In the genomic region with DNA sequence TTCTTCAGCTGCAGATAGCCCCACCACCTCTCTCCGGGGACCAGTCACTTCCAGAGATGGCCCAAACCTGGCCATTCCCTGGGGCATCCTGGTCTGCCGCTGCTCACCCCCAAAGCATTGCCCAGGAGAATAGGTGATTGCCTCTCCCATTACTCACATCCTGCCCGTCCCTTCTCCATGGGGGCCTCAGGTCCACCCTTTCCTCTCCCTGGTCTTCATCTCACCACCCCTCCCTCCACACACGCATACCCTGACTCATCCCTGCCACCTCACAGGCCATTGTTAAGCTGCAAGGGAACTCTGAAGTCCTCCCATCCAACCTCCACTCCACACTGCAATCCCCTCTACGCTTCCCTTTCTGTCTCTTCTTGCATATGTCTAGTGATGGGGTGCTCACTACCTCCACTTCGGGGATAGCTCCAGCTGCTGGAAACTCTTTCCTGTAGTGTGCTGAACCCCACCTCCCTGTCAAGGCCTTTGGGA, we compare ENCODE assay signal across 1 cellular context.
TF ChIP-seq lines count a peak whose summit lies in the region.

A gene with protein sequence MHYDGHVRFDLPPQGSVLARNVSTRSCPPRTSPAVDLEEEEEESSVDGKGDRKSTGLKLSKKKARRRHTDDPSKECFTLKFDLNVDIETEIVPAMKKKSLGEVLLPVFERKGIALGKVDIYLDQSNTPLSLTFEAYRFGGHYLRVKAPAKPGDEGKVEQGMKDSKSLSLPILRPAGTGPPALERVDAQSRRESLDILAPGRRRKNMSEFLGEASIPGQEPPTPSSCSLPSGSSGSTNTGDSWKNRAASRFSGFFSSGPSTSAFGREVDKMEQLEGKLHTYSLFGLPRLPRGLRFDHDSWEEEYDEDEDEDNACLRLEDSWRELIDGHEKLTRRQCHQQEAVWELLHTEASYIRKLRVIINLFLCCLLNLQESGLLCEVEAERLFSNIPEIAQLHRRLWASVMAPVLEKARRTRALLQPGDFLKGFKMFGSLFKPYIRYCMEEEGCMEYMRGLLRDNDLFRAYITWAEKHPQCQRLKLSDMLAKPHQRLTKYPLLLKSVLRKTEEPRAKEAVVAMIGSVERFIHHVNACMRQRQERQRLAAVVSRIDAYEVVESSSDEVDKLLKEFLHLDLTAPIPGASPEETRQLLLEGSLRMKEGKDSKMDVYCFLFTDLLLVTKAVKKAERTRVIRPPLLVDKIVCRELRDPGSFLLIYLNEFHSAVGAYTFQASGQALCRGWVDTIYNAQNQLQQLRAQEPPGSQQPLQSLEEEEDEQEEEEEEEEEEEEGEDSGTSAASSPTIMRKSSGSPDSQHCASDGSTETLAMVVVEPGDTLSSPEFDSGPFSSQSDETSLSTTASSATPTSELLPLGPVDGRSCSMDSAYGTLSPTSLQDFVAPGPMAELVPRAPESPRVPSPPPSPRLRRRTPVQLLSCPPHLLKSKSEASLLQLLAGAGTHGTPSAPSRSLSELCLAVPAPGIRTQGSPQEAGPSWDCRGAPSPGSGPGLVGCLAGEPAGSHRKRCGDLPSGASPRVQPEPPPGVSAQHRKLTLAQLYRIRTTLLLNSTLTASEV (minus strand): TSS at position 188 of the 483 bp plus-strand sequence. CDS start 14,096 bp downstream, outside the sequence.

TF ChIP-seq in neural cell, 6 proteins besides CTCF, POLR2A, EP300 and RAD21 (continued from another document):
- TF ChIP-seq, protein P1, sequence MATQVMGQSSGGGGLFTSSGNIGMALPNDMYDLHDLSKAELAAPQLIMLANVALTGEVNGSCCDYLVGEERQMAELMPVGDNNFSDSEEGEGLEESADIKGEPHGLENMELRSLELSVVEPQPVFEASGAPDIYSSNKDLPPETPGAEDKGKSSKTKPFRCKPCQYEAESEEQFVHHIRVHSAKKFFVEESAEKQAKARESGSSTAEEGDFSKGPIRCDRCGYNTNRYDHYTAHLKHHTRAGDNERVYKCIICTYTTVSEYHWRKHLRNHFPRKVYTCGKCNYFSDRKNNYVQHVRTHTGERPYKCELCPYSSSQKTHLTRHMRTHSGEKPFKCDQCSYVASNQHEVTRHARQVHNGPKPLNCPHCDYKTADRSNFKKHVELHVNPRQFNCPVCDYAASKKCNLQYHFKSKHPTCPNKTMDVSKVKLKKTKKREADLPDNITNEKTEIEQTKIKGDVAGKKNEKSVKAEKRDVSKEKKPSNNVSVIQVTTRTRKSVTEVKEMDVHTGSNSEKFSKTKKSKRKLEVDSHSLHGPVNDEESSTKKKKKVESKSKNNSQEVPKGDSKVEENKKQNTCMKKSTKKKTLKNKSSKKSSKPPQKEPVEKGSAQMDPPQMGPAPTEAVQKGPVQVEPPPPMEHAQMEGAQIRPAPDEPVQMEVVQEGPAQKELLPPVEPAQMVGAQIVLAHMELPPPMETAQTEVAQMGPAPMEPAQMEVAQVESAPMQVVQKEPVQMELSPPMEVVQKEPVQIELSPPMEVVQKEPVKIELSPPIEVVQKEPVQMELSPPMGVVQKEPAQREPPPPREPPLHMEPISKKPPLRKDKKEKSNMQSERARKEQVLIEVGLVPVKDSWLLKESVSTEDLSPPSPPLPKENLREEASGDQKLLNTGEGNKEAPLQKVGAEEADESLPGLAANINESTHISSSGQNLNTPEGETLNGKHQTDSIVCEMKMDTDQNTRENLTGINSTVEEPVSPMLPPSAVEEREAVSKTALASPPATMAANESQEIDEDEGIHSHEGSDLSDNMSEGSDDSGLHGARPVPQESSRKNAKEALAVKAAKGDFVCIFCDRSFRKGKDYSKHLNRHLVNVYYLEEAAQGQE (IDR thresholded peaks at IDR 0.05; ENCODE audit: borderline replicate concordance), result no peak
- TF ChIP-seq SMC3 (conservative IDR thresholded peaks at IDR 0.05; ENCODE audit: poor library complexity), result no peak
